ENCODE assay signal across 8 cellular contexts in the genomic region with DNA sequence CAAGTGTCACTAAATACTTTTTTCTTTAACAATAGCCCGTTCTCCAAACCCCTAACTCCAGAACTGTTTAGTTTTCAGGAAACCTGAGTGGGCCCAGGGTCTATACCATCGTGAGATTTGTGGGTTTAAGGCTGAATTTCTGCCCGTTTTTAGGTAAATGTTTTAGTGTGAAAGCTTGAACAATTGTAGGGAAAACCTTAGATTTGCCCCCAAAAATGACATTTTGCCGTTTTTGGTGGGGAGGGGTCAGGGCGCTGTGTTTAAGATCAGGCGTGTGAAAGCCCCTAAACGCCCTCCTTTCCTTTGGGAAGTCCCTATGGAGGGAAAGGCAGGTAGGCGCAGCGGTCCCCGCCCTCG. TPM values are rescaled to one million over a fixed set of nuclear protein-coding genes. Genes with fewer than 3 reads are reported as not detected.
DNase-seq lines count a peak whose midpoint lies in the region; ATAC-seq and TF ChIP-seq lines count a peak whose summit lies in the region.

No MANE protein-coding gene starts in this region.

- no peaks in the 10 kb centered on the region for H3K27me3 ChIP-seq in ectodermal cell (ENCODE audit: control insufficient read depth, insufficient read depth, low read length, poor library complexity, severe bottlenecking)

- H3K27ac Mint-ChIP-seq in osteocyte (ENCODE audit: unreplicated experiment): peak overlapping the region; percentile 55

- no peaks in the 10 kb centered on the region for H3K9me3 Mint-ChIP-seq in osteocyte (ENCODE audit: unreplicated experiment)

- H3K36me3 Mint-ChIP-seq in osteocyte (ENCODE audit: unreplicated experiment): peaks cover 9% of the 10 kb centered on the region

- TF ChIP-seq CTCF in osteocyte (IDR thresholded peaks at IDR 0.05): no peak

- ATAC-seq in GM21360 (IDR thresholded peaks at IDR 0.05; ENCODE audit: unreplicated experiment) (no peak), HG02938 (IDR thresholded peaks at IDR 0.05; ENCODE audit: unreplicated experiment) (no peak)

- peak overlapping the region; percentile 97 for H3K4me3 Mint-ChIP-seq in osteocyte (ENCODE audit: unreplicated experiment)

- no peaks in the 10 kb centered on the region for H3K9me3 ChIP-seq in ectodermal cell (ENCODE audit: control insufficient read depth, low read length)

- peak overlapping the region; percentile 65 for H3K4me3 ChIP-seq in GM08714 (ENCODE audit: low read length)
- peak overlapping the region; percentile 95 for H3K4me3 ChIP-seq in Jurkat, Clone E6-1 (ENCODE audit: low read length)
- H3K4me3 ChIP-seq in ectodermal cell (ENCODE audit: insufficient read depth, low read depth, low read length): peak overlapping the region; percentile 66

- H3K27me3 Mint-ChIP-seq in osteocyte (ENCODE audit: unreplicated experiment): no peaks in the 10 kb centered on the region

- no peaks in the 10 kb centered on the region for H3K4me1 ChIP-seq in ectodermal cell (ENCODE audit: control insufficient read depth, insufficient read depth, low read length)

- DNase-seq in Jurkat, Clone E6-1 (ENCODE audit: low read depth, low spot score): no peak
- DNase-seq in osteocyte (ENCODE audit: extremely low spot score, unreplicated experiment) (no peak), NCI-H1930 (lab: John Stamatoyannopoulos, UW) (no peak), GF-D8 (lab: John Stamatoyannopoulos, UW) (no peak)

- 5 to 6% methylated on average over 11 of the region's 11 CpGs for WGBS in ectodermal cell, 2 experiments

- peaks cover 39% of the 10 kb centered on the region for H3K4me1 Mint-ChIP-seq in osteocyte (ENCODE audit: unreplicated experiment)

- no peaks in the 10 kb centered on the region for H3K36me3 ChIP-seq in ectodermal cell (ENCODE audit: control insufficient read depth, insufficient read depth, low read length)

- H3K27ac ChIP-seq in ectodermal cell (ENCODE audit: insufficient read depth, low read depth, low read length, poor library complexity, severe bottlenecking): no peak overlapping the region

RNA-seq across cellular contexts. Expression of a gene that starts 0.3 kb away (rescaled TPM):
- polyA plus RNA-seq in Jurkat, Clone E6-1 (2012; ENCODE audit: insufficient read depth, insufficient read length): 29.2 TPM
- 56.6 TPM for polyA plus RNA-seq in ectodermal cell (2013, experiment 1 of 4)
- 52.2 TPM for polyA plus RNA-seq in ectodermal cell (2013, experiment 2 of 4)
- 41.9 TPM for polyA plus RNA-seq in ectodermal cell (2013, experiment 3 of 4)
- polyA plus RNA-seq in ectodermal cell (2013, experiment 4 of 4): 44.5 TPM
- total RNA-seq in osteocyte: 41.7 and 44.5 TPM in 2 replicates

RNA-seq across cellular contexts. Expression of a gene that starts 50.7 kb away (rescaled TPM):
- polyA plus RNA-seq in Jurkat, Clone E6-1 (2012; ENCODE audit: insufficient read depth, insufficient read length): 134 TPM
- 248 TPM for polyA plus RNA-seq in ectodermal cell (2013, experiment 1 of 4)
- 242 TPM for polyA plus RNA-seq in ectodermal cell (2013, experiment 2 of 4)
- 196 TPM for polyA plus RNA-seq in ectodermal cell (2013, experiment 3 of 4)
- 215 TPM for polyA plus RNA-seq in ectodermal cell (2013, experiment 4 of 4)
- total RNA-seq in osteocyte: 50.2 and 55.6 TPM in 2 replicates

RNA-seq across cellular contexts. Expression of a gene that starts 52.1 kb away (rescaled TPM):
- 16.4 TPM for polyA plus RNA-seq in Jurkat, Clone E6-1 (2012; ENCODE audit: insufficient read depth, insufficient read length)
- polyA plus RNA-seq in ectodermal cell (2013, experiment 1 of 4): 11.4 TPM
- polyA plus RNA-seq in ectodermal cell (2013, experiment 2 of 4): 14.3 TPM
- 8.2 TPM for polyA plus RNA-seq in ectodermal cell (2013, experiment 3 of 4)
- polyA plus RNA-seq in ectodermal cell (2013, experiment 4 of 4): 9.3 TPM
- 4.4 TPM in 2 replicates for total RNA-seq in osteocyte
